ENCODE assay signal across 8 cellular contexts in genomic region chr5:79235578-79236363, GRCh38. TPM values are rescaled to one million over a fixed set of nuclear protein-coding genes. Genes with fewer than 3 reads are reported as not detected.
DNase-seq lines count a peak whose midpoint lies in the region; ATAC-seq and TF ChIP-seq lines count a peak whose summit lies in the region.

Gene JMY, plus strand, starts transcription at chr5:79236131. Its CDS starts 520 bp downstream, at chr5:79236651.

- H3K27ac Mint-ChIP-seq in dendritic cell treated with granulocyte-macrophage colony-stimulating factor and Interleukin-4, amounts not matched to agents 40 ng/mL and 50 ng/mL, for 4 days, result peak within 1 kb of the TSS; percentile 87

- peak within 1 kb of the TSS; percentile 76 to 92 (median 87) for H3K4me3 ChIP-seq in liver (ENCODE audit: low read depth in 1 of 3, low read length in 3 of 3)

- ATAC-seq in GM19025 (IDR thresholded peaks at IDR 0.05; ENCODE audit: low read depth, unreplicated experiment) (peak; percentile 77), HG03196 (IDR thresholded peaks at IDR 0.05; ENCODE audit: unreplicated experiment) (peak; percentile 60)

- H3K4me1 Mint-ChIP-seq in dendritic cell treated with granulocyte-macrophage colony-stimulating factor and Interleukin-4, amounts not matched to agents 40 ng/mL and 50 ng/mL, for 4 days (ENCODE audit: low read depth), result peaks cover 35% of the 10 kb centered on the region

- no peaks in the 10 kb centered on the region for H3K27me3 ChIP-seq in liver (ENCODE audit: control insufficient read depth in 4 of 4, insufficient read depth in 4 of 4, low read length in 3 of 4)

- H3K36me3 Mint-ChIP-seq in dendritic cell treated with granulocyte-macrophage colony-stimulating factor and Interleukin-4, amounts not matched to agents 40 ng/mL and 50 ng/mL, for 4 days (ENCODE audit: low read depth), result peaks cover 14% of the 10 kb centered on the region

- TF ChIP-seq CTCF in AG09319 (IDR thresholded peaks at IDR 0.05; ENCODE audit: low read depth, low read length), result no peak; the same call in 1 of the 2 replicates
- no peak for TF ChIP-seq CTCF in liver (IDR thresholded peaks at IDR 0.05; ENCODE audit: low read depth, low read length, missing input control)

- TF ChIP-seq RAD21 in liver (IDR thresholded peaks at IDR 0.05), result peak in 1 of 2 donors; percentile 11

- peaks cover 4 to 26% (median 6%) of the 10 kb centered on the region in 4 donors for H3K4me1 ChIP-seq in liver (ENCODE audit: control insufficient read depth in 4 of 4, insufficient read depth in 4 of 4, low read length in 3 of 4)

- peak within 1 kb of the TSS; percentile 92 for H3K4me3 Mint-ChIP-seq in dendritic cell treated with granulocyte-macrophage colony-stimulating factor and Interleukin-4, amounts not matched to agents 40 ng/mL and 50 ng/mL, for 4 days

- intact Hi-C loops in dendritic cell treated with granulocyte-macrophage colony-stimulating factor and Interleukin-4, amounts not matched to agents 40 ng/mL and 50 ng/mL, for 4 days (cut with micrococcal nuclease), result no loop called here

- H3K36me3 ChIP-seq in liver (ENCODE audit: control insufficient read depth in 4 of 4, insufficient read depth in 3 of 4, low read depth in 1 of 4, low read length in 3 of 4), result no peaks in the 10 kb centered on the region

- H3K9me3 Mint-ChIP-seq in dendritic cell treated with granulocyte-macrophage colony-stimulating factor and Interleukin-4, amounts not matched to agents 40 ng/mL and 50 ng/mL, for 4 days, result no peaks in the 10 kb centered on the region

- H3K27me3 Mint-ChIP-seq in dendritic cell treated with granulocyte-macrophage colony-stimulating factor and Interleukin-4, amounts not matched to agents 40 ng/mL and 50 ng/mL, for 4 days, result peaks cover 28% of the 10 kb centered on the region

- peak within 1 kb of the TSS; percentile 98 for H3K27ac ChIP-seq in liver (ENCODE audit: low read depth in 1 of 2, low read length in 2 of 2)

- peak; percentile 58 for DNase-seq in AG09319 (ENCODE audit: extremely low read depth, low read depth)
- DNase-seq in NCI-H460 (ENCODE audit: extremely low read depth, low read depth), result peak; percentile 80
- peak; percentile 82 for DNase-seq in activated CD4-positive, alpha-beta T cell treated with anti-CD3 and anti-CD28 coated beads, Interleukin-2, amount 50 U/mL, for 1 hour
- DNase-seq in stimulated activated CD4-positive, alpha-beta T cell treated with anti-CD3 and anti-CD28 coated beads, Interleukin-4, amount 100 ng/mL, for 1 hour, result peak; percentile 84

- H3K9ac ChIP-seq in liver (ENCODE audit: low read depth in 1 of 2, low read length in 2 of 2), result peak within 1 kb of the TSS; percentile 91 to 97

- H3K9me3 ChIP-seq in liver (ENCODE audit: control insufficient read depth in 4 of 4, low read length in 3 of 4), result no peaks in the 10 kb centered on the region

- under 1% methylated on average over 83 of the region's 83 CpGs for WGBS in liver

TF ChIP-seq in liver, 16 proteins besides CTCF, POLR2A, EP300 and RAD21:
- TF ChIP-seq JUND (IDR thresholded peaks at IDR 0.05) (no peak), HNF4G (IDR thresholded peaks at IDR 0.05) (no peak), YY1 (IDR thresholded peaks at IDR 0.05) (peak; percentile 70), GABPA (IDR thresholded peaks at IDR 0.05 in 1 of 2, conservative IDR thresholded peaks at IDR 0.05 in 1 of 2) (no peak), HNF4A (conservative IDR thresholded peaks at IDR 0.05) (no peak), FOXA1 (IDR thresholded peaks at IDR 0.05) (no peak), REST (IDR thresholded peaks at IDR 0.05) (peak; percentile 54), ZBTB33 (IDR thresholded peaks at IDR 0.05) (no peak), RXRA (IDR thresholded peaks at IDR 0.05) (no peak), MAX (IDR thresholded peaks at IDR 0.05) (peak; percentile 23), ATF3 (IDR thresholded peaks at IDR 0.05) (peak; percentile 9), TAF1 (conservative IDR thresholded peaks at IDR 0.05) (peak; percentile 65), NR2F2 (IDR thresholded peaks at IDR 0.05) (no peak), SP1 (IDR thresholded peaks at IDR 0.05) (peak; percentile 2), FOXA2 (IDR thresholded peaks at IDR 0.05) (no peak), EGR1 (IDR thresholded peaks at IDR 0.05; ENCODE audit: low read depth in 2 of 2) (no peak)

RNA-seq across cellular contexts. Expression of gene JMY, which starts in this region (rescaled TPM):
- total RNA-seq in NCI-H460 (2014; rRNA removed; shearing (Covaris generic)), result 15.7 and 16.5 TPM in 2 replicates
- 2.6 and 4.8 TPM in 2 replicates for polyA plus RNA-seq in NCI-H460 (2014; cell fraction: nucleus; rRNA removed)
- total RNA-seq in liver, result 1 to 10 TPM; 8.6 to 9.7 TPM
- polyA plus RNA-seq in liver, result 1 to 10 TPM; 2.4 to 3.8 TPM

Comparison
In these comparisons a context has a peak if more than half of its experiments do, and no peak if none do; other contexts are left out.
1. Peak in every context shown above with its lines: DNase-seq, ATAC-seq, H3K4me3 ChIP-seq and H3K27ac ChIP-seq.